ENCODE assay signal across 25 cellular contexts in the genomic region with DNA sequence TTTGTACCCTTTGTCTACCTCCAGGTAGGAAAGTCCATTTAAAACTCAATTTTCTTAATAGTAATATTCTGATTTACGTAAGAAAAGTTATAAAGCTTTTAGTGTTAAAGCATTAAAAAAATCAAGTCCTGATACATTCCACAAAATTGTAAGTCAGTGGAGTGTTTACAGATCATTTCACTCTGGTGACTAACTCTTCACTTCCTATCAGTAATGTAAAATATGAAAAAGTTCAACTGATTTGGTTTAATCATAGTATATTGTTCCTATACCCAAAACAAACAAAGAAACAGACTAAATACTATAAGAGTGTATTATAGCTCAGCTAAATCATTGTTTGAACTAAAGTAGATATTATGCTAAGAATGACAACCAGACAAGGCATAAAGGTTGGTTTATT.
DNase-seq lines count a peak whose midpoint lies in the region; TF ChIP-seq lines count a peak whose summit lies in the region.
"Had no signal": no experiment of that assay in that cellular context is flagged by ENCODE, and none has a peak within 500 bp of the region (broad histone marks: within the 10 kb centered on the region; RNA-seq: fewer than 3 reads in every experiment).

No MANE protein-coding gene starts in this region.

- H3K4me2 ChIP-seq in PC-9 (peak overlapping the region; percentile 39), osteoblast (ENCODE audit: insufficient read depth, low read length) (peak overlapping the region; percentile 24)

- H3K36me3 ChIP-seq in PC-9 (ENCODE audit: low read depth) (peaks cover 20% of the 10 kb centered on the region; the same call in 1 of the 2 replicates), osteoblast (ENCODE audit: insufficient read depth, low read length) (peaks cover 22% of the 10 kb centered on the region), WERI-Rb-1 (peaks cover 33% of the 10 kb centered on the region)

- TF ChIP-seq CTCF in PC-9 (conservative IDR thresholded peaks at IDR 0.05), result no peak
- TF ChIP-seq CTCF in osteoblast (IDR thresholded peaks at IDR 0.05; ENCODE audit: extremely low read depth, low read depth, low read length), result no peak
- no peak for TF ChIP-seq CTCF in WERI-Rb-1 (IDR thresholded peaks at IDR 0.05; ENCODE audit: low read depth, low read length)

- H3F3A ChIP-seq in PC-9 (ENCODE audit: insufficient read depth, low read depth), result peaks cover 19% of the 10 kb centered on the region; the same call in 1 of the 2 replicates

- H3K79me2 ChIP-seq in PC-9 (ENCODE audit: low read depth) (no peaks in the 10 kb centered on the region), osteoblast (ENCODE audit: insufficient read depth, low read length) (no peaks in the 10 kb centered on the region)

- H3K27ac ChIP-seq in PC-9, result peak overlapping the region; percentile 42
- peak overlapping the region; percentile 18 for H3K27ac ChIP-seq in osteoblast (ENCODE audit: low read depth, low read length)
- H3K27ac ChIP-seq in WERI-Rb-1, result no peak overlapping the region
- H3K27ac ChIP-seq: gastrocnemius medialis, lower lobe of right lung, psoas muscle, tibial nerve had no signal

- POLR2A ChIA-PET in PC-9 (lab: Charles Lee; ENCODE audit: unreplicated experiment), result no interaction called here

- H4K20me1 ChIP-seq in PC-9 (ENCODE audit: insufficient read depth) (no peaks in the 10 kb centered on the region), osteoblast (ENCODE audit: insufficient read depth, low read length) (no peaks in the 10 kb centered on the region)

- H3K9me3 ChIP-seq in PC-9 (ENCODE audit: insufficient read depth, low read depth) (no peaks in the 10 kb centered on the region), osteoblast (ENCODE audit: low read depth, low read length) (no peaks in the 10 kb centered on the region), WERI-Rb-1 (ENCODE audit: severe bottlenecking) (no peaks in the 10 kb centered on the region)
- H3K9me3 ChIP-seq: ascending aorta, gastrocnemius medialis, lower lobe of right lung, psoas muscle, tibial nerve had no signal

- CTCF ChIA-PET in PC-9 (lab: Charles Lee), result no interaction called here

- intact Hi-C loops in PC-9 (cut with micrococcal nuclease; ENCODE audit: unreplicated experiment), result no loop called here

- no peak overlapping the region for H2AFZ ChIP-seq in PC-9
- H2AFZ ChIP-seq in osteoblast (ENCODE audit: low read length), result no peak overlapping the region

- peak; percentile 34 for DNase-seq in EL
- no peak for DNase-seq in PC-9
- peak; percentile 51 for DNase-seq in dermis blood vessel endothelial cell
- peak; percentile 27 for DNase-seq in osteoblast (ENCODE audit: insufficient read length, low spot score, missing footprints)
- DNase-seq in GDM1 (lab: John Stamatoyannopoulos, UW), result no peak
- no peak for DNase-seq in SIG-M5 treated with dmso at 0.1 percent for 504 hours (lab: John Stamatoyannopoulos, UW; ENCODE audit: unreplicated experiment)
- no peak for DNase-seq in WERI-Rb-1
- DNase-seq in activated T-cell treated with anti-CD3 and anti-CD28 coated beads for 4 hours, result no peak
- DNase-seq: activated CD4-positive, alpha-beta T cell treated with anti-CD3 and anti-CD28 coated beads for 4 hours; activated naive CD8-positive, alpha-beta T cell treated with anti-CD3 and anti-CD28 coated beads for 36 hours; caudate nucleus; CD8-positive, alpha-beta T cell; cortex of kidney; gastrocnemius medialis; H9; Kasumi-1; lower lobe of right lung; naive thymus-derived CD4-positive, alpha-beta T cell; NCI-H1436; NCI-H446; psoas muscle; stimulated activated CD4-positive, alpha-beta T cell treated with anti-CD3 and anti-CD28 coated beads, Interleukin-15, amount 100 ng/mL, for 24 hours had no signal

- no TSS peak for BruUV-seq in PC-9 (replicated peaks; lab: Mats Ljungman, UMichigan)

- no peaks in the 10 kb centered on the region for H3K9me2 ChIP-seq in PC-9 (ENCODE audit: insufficient read depth)

- peaks cover 26% of the 10 kb centered on the region for H3K4me1 ChIP-seq in PC-9 (replicated peaks; ENCODE audit: insufficient read depth)
- H3K4me1 ChIP-seq in osteoblast (ENCODE audit: insufficient read depth, low read length), result peaks cover 26% of the 10 kb centered on the region
- H3K4me1 ChIP-seq: gastrocnemius medialis, lower lobe of right lung, psoas muscle, tibial nerve had no signal

- no peak overlapping the region for H3K4me3 ChIP-seq in PC-9
- no peak overlapping the region for H3K4me3 ChIP-seq in osteoblast (ENCODE audit: insufficient read depth, low read length)
- H3K4me3 ChIP-seq in WERI-Rb-1 (ENCODE audit: low read depth, low read length), result no peak overlapping the region
- H3K4me3 ChIP-seq: ascending aorta, gastrocnemius medialis, GM12878, lower lobe of right lung, psoas muscle, tibial nerve had no signal

- H3K27me3 ChIP-seq in PC-9 (ENCODE audit: insufficient read depth, low read depth), result no peaks in the 10 kb centered on the region
- H3K27me3 ChIP-seq in osteoblast (ENCODE audit: insufficient read depth, low read length), result no peaks in the 10 kb centered on the region
- no peaks in the 10 kb centered on the region for H3K27me3 ChIP-seq in WERI-Rb-1 (ENCODE audit: insufficient read depth, low read depth, severe bottlenecking)
- H3K27me3 ChIP-seq: ascending aorta, gastrocnemius medialis, tibial nerve had no signal

Comparison
In these comparisons a context has a peak if more than half of its experiments do, and no peak if none do; other contexts are left out.
1. DNase-seq: peak in EL (single experiment), dermis blood vessel endothelial cell (single experiment) and osteoblast (single experiment); none in PC-9 (0 of 2), GDM1 (single experiment), SIG-M5 treated with dmso at 0.1 percent for 504 hours (single experiment), WERI-Rb-1 (single experiment) and activated T-cell treated with anti-CD3 and anti-CD28 coated beads for 4 hours (single experiment).